ENCODE assay signal across 13 cellular contexts in genomic region chr2:65231121-65231520, GRCh38. TPM values are rescaled to one million over a fixed set of nuclear protein-coding genes. Genes with fewer than 3 reads are reported as not detected.
DNase-seq lines count a peak whose midpoint lies in the region; ATAC-seq and TF ChIP-seq lines count a peak whose summit lies in the region.
"Had no signal": no experiment of that assay in that cellular context is flagged by ENCODE, and none has a peak within 500 bp of the region (broad histone marks: within the 10 kb centered on the region; RNA-seq: fewer than 3 reads in every experiment).

No MANE protein-coding gene starts in this region.

- H3K9ac ChIP-seq in skeletal muscle satellite cell (ENCODE audit: low read depth, low read length), result peak overlapping the region; percentile 68

- peaks cover 31% of the 10 kb centered on the region for H3K4me1 ChIP-seq in Panc1 (ENCODE audit: control insufficient read depth, insufficient read depth, low read length)
- H3K4me1 ChIP-seq in skeletal muscle satellite cell (ENCODE audit: control insufficient read depth, insufficient read depth, low read length), result peaks cover 48% of the 10 kb centered on the region
- peaks cover 31 to 35% of the 10 kb centered on the region in 2 donors for H3K4me1 ChIP-seq in gastrocnemius medialis

- H3K36me3 ChIP-seq in Panc1 (ENCODE audit: control insufficient read depth, insufficient read depth, low read length) (peaks cover 6% of the 10 kb centered on the region), skeletal muscle satellite cell (ENCODE audit: insufficient read depth, low read length) (peaks cover 21% of the 10 kb centered on the region), gastrocnemius medialis (peaks cover 0 to 3% of the 10 kb centered on the region in 2 donors)

- POLR2A ChIA-PET in Panc1 (lab: Charles Lee), result interaction anchor here (0.6 kb wide), 1 partner anchor 332 kb away, joined by 3 read pairs; no protein-coding TSS in a partner anchor

- DNase-seq in activated CD4-positive, alpha-beta T cell treated with anti-CD3 and anti-CD28 coated beads, Interleukin-2, amount 10 ng/mL, durations not matched to agents 24 days and 14 days, result no peak
- DNase-seq in activated CD4-positive, alpha-beta T cell treated with anti-CD3 and anti-CD28 coated beads for 1 hour, result no peak
- DNase-seq in Panc1 (ENCODE audit: low read depth, low spot score) (no peak), AML-193 (lab: John Stamatoyannopoulos, UW) (no peak), gastrocnemius medialis (no peak), nephron progenitor cell (no peak)
- DNase-seq: GOT3; head of caudate nucleus; NCI-H2171; stimulated activated CD4-positive, alpha-beta T cell treated with anti-CD3 and anti-CD28 coated beads, Interleukin-4, amount 100 ng/mL, for 1 hour had no signal

- peak overlapping the region; percentile 40 for H3K4me3 Mint-ChIP-seq in activated CD4-positive, alpha-beta T cell treated with anti-CD3 and anti-CD28 coated beads, Interleukin-2, amount 10 ng/mL, durations not matched to agents 24 days and 14 days
- H3K4me3 Mint-ChIP-seq in dendritic cell treated with granulocyte-macrophage colony-stimulating factor and Interleukin-4, amounts not matched to agents 40 ng/mL and 50 ng/mL, for 4 days, result no peak overlapping the region
- H3K4me3 Mint-ChIP-seq in nephron progenitor cell, result no peak overlapping the region

- BruUV-seq in Panc1 (replicated peaks; lab: Mats Ljungman, UMichigan), result no TSS peak

- H3K27me3 Mint-ChIP-seq in activated CD4-positive, alpha-beta T cell treated with anti-CD3 and anti-CD28 coated beads, Interleukin-2, amount 10 ng/mL, durations not matched to agents 24 days and 14 days, result peaks cover 1% of the 10 kb centered on the region
- H3K27me3 Mint-ChIP-seq in dendritic cell treated with granulocyte-macrophage colony-stimulating factor and Interleukin-4, amounts not matched to agents 40 ng/mL and 50 ng/mL, for 4 days, result no peaks in the 10 kb centered on the region
- no peaks in the 10 kb centered on the region for H3K27me3 Mint-ChIP-seq in nephron progenitor cell (ENCODE audit: low read depth, poor library complexity)

- no peaks in the 10 kb centered on the region for H3K9me3 Mint-ChIP-seq in activated CD4-positive, alpha-beta T cell treated with anti-CD3 and anti-CD28 coated beads, Interleukin-2, amount 10 ng/mL, durations not matched to agents 24 days and 14 days
- H3K9me3 Mint-ChIP-seq in dendritic cell treated with granulocyte-macrophage colony-stimulating factor and Interleukin-4, amounts not matched to agents 40 ng/mL and 50 ng/mL, for 4 days, result no peaks in the 10 kb centered on the region
- no peaks in the 10 kb centered on the region for H3K9me3 Mint-ChIP-seq in nephron progenitor cell
- H3K9me3 Mint-ChIP-seq: activated naive CD4-positive, alpha-beta T cell treated with anti-CD3 and anti-CD28 coated beads, Interleukin-2, amount 50 U/mL, for 72 hours had no signal

- peak overlapping the region; percentile 53 for H3K27ac Mint-ChIP-seq in activated CD4-positive, alpha-beta T cell treated with anti-CD3 and anti-CD28 coated beads, Interleukin-2, amount 10 ng/mL, durations not matched to agents 24 days and 14 days
- peak overlapping the region; percentile 99 for H3K27ac Mint-ChIP-seq in dendritic cell treated with granulocyte-macrophage colony-stimulating factor and Interleukin-4, amounts not matched to agents 40 ng/mL and 50 ng/mL, for 4 days
- H3K27ac Mint-ChIP-seq in nephron progenitor cell, result no peak overlapping the region

- in situ Hi-C loops in Panc1 (cut with HindIII; ENCODE audit: low pct_unique_long_range_greater_than_20kb, low sequenced_read_pairs) (no loop called here), gastrocnemius medialis (cut with MboI; ENCODE audit: low sequenced_read_pairs in 4 of 4) (no loop called here)

- peaks cover 28% of the 10 kb centered on the region for H3K36me3 Mint-ChIP-seq in activated CD4-positive, alpha-beta T cell treated with anti-CD3 and anti-CD28 coated beads, Interleukin-2, amount 10 ng/mL, durations not matched to agents 24 days and 14 days (ENCODE audit: low read depth)
- H3K36me3 Mint-ChIP-seq in dendritic cell treated with granulocyte-macrophage colony-stimulating factor and Interleukin-4, amounts not matched to agents 40 ng/mL and 50 ng/mL, for 4 days (ENCODE audit: low read depth), result peaks cover 51% of the 10 kb centered on the region
- H3K36me3 Mint-ChIP-seq in nephron progenitor cell (ENCODE audit: low read depth), result peaks cover 38% of the 10 kb centered on the region

- H3K4me1 Mint-ChIP-seq in activated CD4-positive, alpha-beta T cell treated with anti-CD3 and anti-CD28 coated beads, Interleukin-2, amount 10 ng/mL, durations not matched to agents 24 days and 14 days, result peaks cover 40% of the 10 kb centered on the region
- H3K4me1 Mint-ChIP-seq in dendritic cell treated with granulocyte-macrophage colony-stimulating factor and Interleukin-4, amounts not matched to agents 40 ng/mL and 50 ng/mL, for 4 days (ENCODE audit: low read depth), result peaks cover 32% of the 10 kb centered on the region
- peaks cover 30% of the 10 kb centered on the region for H3K4me1 Mint-ChIP-seq in nephron progenitor cell

- no peak for ATAC-seq in Panc1
- no peak for ATAC-seq in gastrocnemius medialis
- ATAC-seq: activated naive CD4-positive, alpha-beta T cell treated with anti-CD3 and anti-CD28 coated beads, Interleukin-2, amount 50 U/mL, for 72 hours had no signal

- intact Hi-C loops in activated CD4-positive, alpha-beta T cell treated with anti-CD3 and anti-CD28 coated beads, Interleukin-2, amount 10 ng/mL, durations not matched to agents 24 days and 14 days (cut with micrococcal nuclease), result no loop called here
- intact Hi-C loops in Panc1 (cut with micrococcal nuclease; ENCODE audit: unreplicated experiment), result no loop called here
- intact Hi-C loops in dendritic cell treated with granulocyte-macrophage colony-stimulating factor and Interleukin-4, amounts not matched to agents 40 ng/mL and 50 ng/mL, for 4 days (cut with micrococcal nuclease), result no loop called here
- intact Hi-C loops in gastrocnemius medialis (cut with DNase I; ENCODE audit: low total_unique reads), result no loop called here

- peak overlapping the region; percentile 8 for H3K27ac ChIP-seq in Panc1 (ENCODE audit: low read length)
- H3K27ac ChIP-seq in gastrocnemius medialis, result peak overlapping the region in 1 of 4 donors; percentile 1

- CTCF ChIA-PET in Panc1 (lab: Charles Lee), result no interaction called here

- no peak for TF ChIP-seq CTCF in Panc1 (IDR thresholded peaks at IDR 0.05)
- TF ChIP-seq CTCF in gastrocnemius medialis (IDR thresholded peaks at IDR 0.05 in 4 of 5, conservative IDR thresholded peaks at IDR 0.05 in 1 of 5), result no peak
- no peak for TF ChIP-seq CTCF in nephron progenitor cell (IDR thresholded peaks at IDR 0.05)

- H3K9me3 ChIP-seq in Panc1 (ENCODE audit: control insufficient read depth, insufficient read depth, low read depth, low read length) (no peaks in the 10 kb centered on the region), skeletal muscle satellite cell (replicated peaks; ENCODE audit: low read length) (no peaks in the 10 kb centered on the region), gastrocnemius medialis (no peaks in the 10 kb centered on the region)

- H3K4me2 ChIP-seq in skeletal muscle satellite cell (ENCODE audit: low read length), result peak overlapping the region; percentile 71

- H3K27me3 ChIP-seq in Panc1 (ENCODE audit: control insufficient read depth, insufficient read depth, low read length) (no peaks in the 10 kb centered on the region), skeletal muscle satellite cell (ENCODE audit: control insufficient read depth, insufficient read depth, low read length) (no peaks in the 10 kb centered on the region), gastrocnemius medialis (no peaks in the 10 kb centered on the region)

- H3K4me3 ChIP-seq in Panc1 (ENCODE audit: low read depth in 2 of 2, low read length in 2 of 2), result no peak overlapping the region
- peak overlapping the region; percentile 41 for H3K4me3 ChIP-seq in skeletal muscle satellite cell (ENCODE audit: low read length)
- H3K4me3 ChIP-seq in gastrocnemius medialis, result no peak overlapping the region

- no peak for TF ChIP-seq POLR2A in gastrocnemius medialis (IDR thresholded peaks at IDR 0.05)

RNA-seq across cellular contexts. Expression of gene ACTR2, which starts 3.5 kb away (rescaled TPM):
- 298 TPM in 2 replicates for total RNA-seq in activated CD4-positive, alpha-beta T cell treated with anti-CD3 and anti-CD28 coated beads, Interleukin-2, amount 10 ng/mL, durations not matched to agents 24 days and 14 days
- total RNA-seq in Panc1 (2021; ENCODE audit: unreplicated experiment), result 347 TPM
- polyA plus RNA-seq in Panc1 (2012; ENCODE audit: insufficient read length), result 283 TPM
- 83.4 and 95.7 TPM in 2 replicates for total RNA-seq in skeletal muscle satellite cell (2012; rRNA removed)
- 10 to 100 TPM; 34.4 to 43.9 (median 35.8) TPM for total RNA-seq in gastrocnemius medialis
